10 cellular contexts compared by ENCODE assay signal in genomic region chr22:45336971-45337431, GRCh38. TPM values are rescaled to one million over a fixed set of nuclear protein-coding genes. Genes with fewer than 3 reads are reported as not detected.
DNase-seq lines count a peak whose midpoint lies in the region; ATAC-seq, FAIRE-seq and TF ChIP-seq lines count a peak whose summit lies in the region.
"Had no signal": no experiment of that assay in that cellular context is flagged by ENCODE, and none has a peak within 500 bp of the region (broad histone marks: within the 10 kb centered on the region; RNA-seq: fewer than 3 reads in every experiment).

No MANE protein-coding gene starts in this region.

- DNase-seq in AG10803 (ENCODE audit: low read depth) (peak; percentile 38), NCI-H446 (lab: John Stamatoyannopoulos, UW) (peak; percentile 40 to 61), fibroblast of gingiva (ENCODE audit: low read depth) (peak; percentile 48), nephron progenitor cell (no peak), omental fat pad (ENCODE audit: low spot score) (no peak), kidney (no peak), brain microvascular endothelial cell (no peak)
- DNase-seq in activated CD4-positive, alpha-beta T cell treated with anti-CD3 and anti-CD28 coated beads, Interleukin-2, amount 10 ng/mL, durations not matched to agents 7 days and 5 days = no peak
- DNase-seq: mesendoderm had no signal

- H3K27me3 Mint-ChIP-seq in nephron progenitor cell (ENCODE audit: low read depth, poor library complexity) = peaks cover 9% of the 10 kb centered on the region
- H3K27me3 Mint-ChIP-seq in activated CD4-positive, alpha-beta T cell treated with anti-CD3 and anti-CD28 coated beads, Interleukin-2, amount 10 ng/mL, durations not matched to agents 7 days and 5 days = no peaks in the 10 kb centered on the region

- no peak overlapping the region for H3K4me3 ChIP-seq in AG10803 (ENCODE audit: low read length)
- no peak overlapping the region for H3K4me3 ChIP-seq in kidney (ENCODE audit: low read length in 2 of 2)
- H3K4me3 ChIP-seq in brain microvascular endothelial cell (ENCODE audit: low read depth, low read length) = no peak overlapping the region

- H3K9me3 Mint-ChIP-seq in nephron progenitor cell = no peaks in the 10 kb centered on the region
- no peaks in the 10 kb centered on the region for H3K9me3 Mint-ChIP-seq in activated CD4-positive, alpha-beta T cell treated with anti-CD3 and anti-CD28 coated beads, Interleukin-2, amount 10 ng/mL, durations not matched to agents 7 days and 5 days

- H3K4me1 Mint-ChIP-seq in nephron progenitor cell = peaks cover 46% of the 10 kb centered on the region
- peaks cover 42% of the 10 kb centered on the region for H3K4me1 Mint-ChIP-seq in activated CD4-positive, alpha-beta T cell treated with anti-CD3 and anti-CD28 coated beads, Interleukin-2, amount 10 ng/mL, durations not matched to agents 7 days and 5 days

- H3K4me1 ChIP-seq in kidney (ENCODE audit: control insufficient read depth in 1 of 2, insufficient read depth in 1 of 2, low read depth in 1 of 2, low read length in 2 of 2) = no peaks in the 10 kb centered on the region

- POLR2A ChIA-PET in activated CD4-positive, alpha-beta T cell treated with anti-CD3 and anti-CD28 coated beads, Interleukin-2, amount 10 ng/mL, durations not matched to agents 7 days and 5 days (lab: Charles Lee) = no interaction called here

- peak overlapping the region in 1 of 2 donors; percentile 53 for H3K27ac ChIP-seq in kidney (ENCODE audit: low read depth in 2 of 2, low read length in 2 of 2)
- H3K27ac ChIP-seq in brain microvascular endothelial cell = no peak overlapping the region

- no peaks in the 10 kb centered on the region for H3K9me3 ChIP-seq in kidney (ENCODE audit: control insufficient read depth in 1 of 2, low read length in 2 of 2)

- peak overlapping the region; percentile 84 for H3K27ac Mint-ChIP-seq in nephron progenitor cell
- H3K27ac Mint-ChIP-seq in activated CD4-positive, alpha-beta T cell treated with anti-CD3 and anti-CD28 coated beads, Interleukin-2, amount 10 ng/mL, durations not matched to agents 7 days and 5 days = no peak overlapping the region

- TF ChIP-seq CTCF in AG10803 (conservative IDR thresholded peaks at IDR 0.05; ENCODE audit: low read length) = no peak
- TF ChIP-seq CTCF in nephron progenitor cell (IDR thresholded peaks at IDR 0.05) = no peak
- TF ChIP-seq CTCF in omental fat pad (IDR thresholded peaks at IDR 0.05) = no peak
- no peak for TF ChIP-seq CTCF in kidney (IDR thresholded peaks at IDR 0.05; ENCODE audit: borderline replicate concordance, extremely low read depth, insufficient read depth)
- TF ChIP-seq CTCF in brain microvascular endothelial cell (IDR thresholded peaks at IDR 0.05; ENCODE audit: low read depth, low read length, missing control alignments) = no peak

- ATAC-seq in omental fat pad (ENCODE audit: low FRiP score) = no peak

- in situ Hi-C loops in brain microvascular endothelial cell (cut with HindIII; ENCODE audit: low pct_ligation_motif_present, low sequenced_read_pairs) = no loop called here

- intact Hi-C loops in kidney (cut with DNase I) = no loop called here

- CTCF ChIA-PET in activated CD4-positive, alpha-beta T cell treated with anti-CD3 and anti-CD28 coated beads, Interleukin-2, amount 10 ng/mL, durations not matched to agents 7 days and 5 days (lab: Charles Lee) = no interaction called here

- no peaks in the 10 kb centered on the region for H3K27me3 ChIP-seq in brain microvascular endothelial cell (replicated peaks)

- H3K36me3 ChIP-seq in kidney (ENCODE audit: control insufficient read depth in 1 of 2, insufficient read depth in 2 of 2, low read length in 2 of 2) (peaks cover 12 to 20% of the 10 kb centered on the region in 2 donors), brain microvascular endothelial cell (replicated peaks) (peaks cover 16% of the 10 kb centered on the region)

- H3K4me3 Mint-ChIP-seq in nephron progenitor cell = no peak overlapping the region
- no peak overlapping the region for H3K4me3 Mint-ChIP-seq in activated CD4-positive, alpha-beta T cell treated with anti-CD3 and anti-CD28 coated beads, Interleukin-2, amount 10 ng/mL, durations not matched to agents 7 days and 5 days

- no peak overlapping the region for H3K9ac ChIP-seq in kidney (ENCODE audit: low read length in 2 of 2)

- no peak for FAIRE-seq in kidney (lab: Jason Lieb, UNC)

- peaks cover 55% of the 10 kb centered on the region for H3K36me3 Mint-ChIP-seq in nephron progenitor cell (ENCODE audit: low read depth)
- H3K36me3 Mint-ChIP-seq in activated CD4-positive, alpha-beta T cell treated with anti-CD3 and anti-CD28 coated beads, Interleukin-2, amount 10 ng/mL, durations not matched to agents 7 days and 5 days (ENCODE audit: low read depth) = peaks cover 52% of the 10 kb centered on the region

RNA-seq across cellular contexts. Expression of gene FAM118A, which starts 27.3 kb away (rescaled TPM):
- total RNA-seq in omental fat pad (10 to 100 TPM; 16.9 to 59.0 (median 33.7) TPM), kidney (13.0 TPM)
- polyA plus RNA-seq in kidney (ENCODE audit: insufficient read depth, low read depth, low replicate concordance) = 5.7 TPM
- 10 to 100 TPM; 35.6 to 37.0 TPM for total RNA-seq in activated CD4-positive, alpha-beta T cell treated with anti-CD3 and anti-CD28 coated beads, Interleukin-2, amount 10 ng/mL, durations not matched to agents 7 days and 5 days

RNA-seq across cellular contexts. Expression of gene UPK3A, which starts 52.3 kb away (rescaled TPM):
- not detected for total RNA-seq in omental fat pad
- total RNA-seq in kidney = not detected
- polyA plus RNA-seq in kidney (ENCODE audit: insufficient read depth, low read depth, low replicate concordance) = not detected
- not detected for total RNA-seq in activated CD4-positive, alpha-beta T cell treated with anti-CD3 and anti-CD28 coated beads, Interleukin-2, amount 10 ng/mL, durations not matched to agents 7 days and 5 days
- total RNA-seq: T-helper 2 cell treated with Interferon-gamma antibody and Interleukin-4, amounts not matched to agents 100 ng/mL and 5 ng/mL, for 36 hours had no signal

Comparison
In these comparisons a context has a peak if more than half of its experiments do, and no peak if none do; other contexts are left out.
1. DNase-seq: peak in AG10803 (single experiment), NCI-H446 (2 of 2) and fibroblast of gingiva (single experiment); none in nephron progenitor cell (single experiment), omental fat pad (single experiment), kidney (single experiment), brain microvascular endothelial cell (single experiment) and activated CD4-positive, alpha-beta T cell treated with anti-CD3 and anti-CD28 coated beads, Interleukin-2, amount 10 ng/mL, durations not matched to agents 7 days and 5 days (single experiment).